ENCODE assay signal across 16 cellular contexts in the genomic region with DNA sequence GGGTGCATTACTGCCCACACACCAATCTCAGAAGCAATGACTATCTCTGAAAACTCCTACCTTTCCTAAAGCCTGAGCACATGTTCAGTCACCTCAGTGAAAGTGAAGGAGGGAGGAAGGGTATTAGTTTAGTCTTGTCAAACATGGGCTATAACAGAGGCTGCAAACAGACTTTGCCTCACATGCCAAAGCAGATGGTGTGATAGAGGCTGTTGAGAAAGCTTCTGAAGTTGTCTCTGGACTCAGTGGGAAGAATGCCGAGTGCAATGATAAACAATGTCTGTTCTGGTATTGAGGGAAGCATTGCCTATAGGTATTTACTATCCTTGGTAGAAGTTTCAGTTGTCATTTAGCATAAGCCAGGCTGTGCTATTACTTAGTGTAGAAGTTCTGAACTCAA.
DNase-seq lines count a peak whose midpoint lies in the region; ATAC-seq, FAIRE-seq and TF ChIP-seq lines count a peak whose summit lies in the region.
"Had no signal": no experiment of that assay in that cellular context is flagged by ENCODE, and none has a peak within 500 bp of the region (broad histone marks: within the 10 kb centered on the region; RNA-seq: fewer than 3 reads in every experiment).

No MANE protein-coding gene starts in this region.

- no peaks in the 10 kb centered on the region; the same call in 1 of the 2 replicates for H3K4me1 ChIP-seq in HepG2 (ENCODE audit: insufficient read depth, low read length)
- no peaks in the 10 kb centered on the region for H3K4me1 ChIP-seq in right lobe of liver
- H3K4me1 ChIP-seq in mesodermal cell (ENCODE audit: control insufficient read depth, insufficient read depth, low read length, poor library complexity, severe bottlenecking): peaks cover 11% of the 10 kb centered on the region
- H3K4me1 ChIP-seq: BLaER1 treated with 17β-estradiol and CSF1 and Interleukin-3, amounts not matched to agents 10 nM and 100 nM had no signal

- H2AFZ ChIP-seq in HepG2 (ENCODE audit: low read length): no peak overlapping the region

- no peak overlapping the region for H3K27ac ChIP-seq in HepG2 (ENCODE audit: extremely low read length, insufficient read depth, low read length)
- H3K27ac ChIP-seq in right lobe of liver: no peak overlapping the region
- H3K27ac ChIP-seq in SK-N-MC: 0 out of 2 replicates have a peak overlapping the region, but pooled peaks have one; percentile 7
- H3K27ac ChIP-seq in mesodermal cell (ENCODE audit: low read depth, low read length, severe bottlenecking): peak overlapping the region; percentile 85
- H3K27ac ChIP-seq: BLaER1 treated with 17β-estradiol and CSF1 and Interleukin-3, amounts not matched to agents 10 nM and 100 nM had no signal

- no peaks in the 10 kb centered on the region for H3K9me3 ChIP-seq in HepG2 (ENCODE audit: low read length)
- no peaks in the 10 kb centered on the region for H3K9me3 ChIP-seq in right lobe of liver
- H3K9me3 ChIP-seq in SK-N-MC (ENCODE audit: low read depth, low read length): no peaks in the 10 kb centered on the region
- no peaks in the 10 kb centered on the region for H3K9me3 ChIP-seq in mesodermal cell (ENCODE audit: control insufficient read depth, low read length)
- H3K9me3 ChIP-seq: BLaER1 treated with 17β-estradiol and CSF1 and Interleukin-3, amounts not matched to agents 10 nM and 100 nM had no signal

- no peak overlapping the region for H3K9ac ChIP-seq in HepG2 (ENCODE audit: insufficient read depth, low read depth, low read length)
- H3K9ac ChIP-seq in SK-N-MC (ENCODE audit: insufficient read length): no peak overlapping the region
- H3K9ac ChIP-seq: BLaER1 treated with 17β-estradiol and CSF1 and Interleukin-3, amounts not matched to agents 10 nM and 100 nM had no signal

- no peak overlapping the region for H3K4me2 ChIP-seq in HepG2 (ENCODE audit: low read depth, low read length)
- H3K4me2 ChIP-seq: BLaER1 treated with 17β-estradiol and CSF1 and Interleukin-3, amounts not matched to agents 10 nM and 100 nM had no signal

- TF ChIP-seq POLR2A in HepG2 (IDR thresholded peaks at IDR 0.05; ENCODE audit: insufficient read depth in 1 of 2, low read depth in 2 of 2, low read length in 2 of 2) (no peak), right lobe of liver (IDR thresholded peaks at IDR 0.05) (no peak)

- POLR2A ChIA-PET in HepG2 (lab: Yijun Ruan, JAX): no interaction called here

- WGBS in HepG2 (ENCODE audit: low lambda C conversion rate): 0% methylated on average over 1 of the region's 1 CpG
- 67% methylated on average over 1 of the region's 1 CpG for WGBS in right lobe of liver (ENCODE audit: insufficient coverage, low coverage, low lambda C conversion rate, missing lambda C conversion rate)
- 57 to 89% methylated on average over 1 of the region's 1 CpG for WGBS in mesodermal cell (ENCODE audit: insufficient coverage in 2 of 2), 2 experiments

- H3K36me3 ChIP-seq in HepG2 (replicated peaks in 1 of 2; ENCODE audit: control insufficient read depth in 1 of 2, insufficient read depth in 2 of 2, low read length in 2 of 2): no peaks in the 10 kb centered on the region
- H3K36me3 ChIP-seq in right lobe of liver: no peaks in the 10 kb centered on the region
- peaks cover 56% of the 10 kb centered on the region for H3K36me3 ChIP-seq in SK-N-MC (ENCODE audit: insufficient read depth, low read length)
- no peaks in the 10 kb centered on the region for H3K36me3 ChIP-seq in mesodermal cell (ENCODE audit: control insufficient read depth, insufficient read depth, low read length)
- H3K36me3 ChIP-seq: BLaER1 treated with 17β-estradiol and CSF1 and Interleukin-3, amounts not matched to agents 10 nM and 100 nM had no signal

- H3K36me3 Mint-ChIP-seq in activated T-helper 2 cell treated with anti-CD3 and anti-CD28 coated beads, Interferon-gamma antibody, Interleukin-2, Interleukin-4, amounts not matched to agents 10 μg/mL and 5 μg/mL and 100 μg/mL, durations not matched to agents 14 hours and 24 hours and 36 hours (ENCODE audit: low read depth): no peaks in the 10 kb centered on the region
- H3K36me3 Mint-ChIP-seq: CD4-positive, CD25-positive, alpha-beta regulatory T cell had no signal

- peak; percentile 79 for ATAC-seq in HepG2
- no peak for ATAC-seq in right lobe of liver
- no peak for ATAC-seq in GM21367 (IDR thresholded peaks at IDR 0.05; ENCODE audit: unreplicated experiment)

- no peak overlapping the region for H3K27ac Mint-ChIP-seq in activated T-helper 2 cell treated with anti-CD3 and anti-CD28 coated beads, Interferon-gamma antibody, Interleukin-2, Interleukin-4, amounts not matched to agents 10 μg/mL and 5 μg/mL and 100 μg/mL, durations not matched to agents 14 hours and 24 hours and 36 hours
- H3K27ac Mint-ChIP-seq: CD4-positive, CD25-positive, alpha-beta regulatory T cell; H9 had no signal

- in situ Hi-C loops in HepG2 (cut with HindIII; ENCODE audit: extremely low pct_ligation_motif_present, low pct_unique_long_range_greater_than_20kb): no loop called here

- no peak for TF ChIP-seq CTCF in HepG2 (CRISPR knock-in tag; IDR thresholded peaks at IDR 0.05)
- TF ChIP-seq CTCF in right lobe of liver (IDR thresholded peaks at IDR 0.05): no peak

- H3K4me3 Mint-ChIP-seq in activated T-helper 2 cell treated with anti-CD3 and anti-CD28 coated beads, Interferon-gamma antibody, Interleukin-2, Interleukin-4, amounts not matched to agents 10 μg/mL and 5 μg/mL and 100 μg/mL, durations not matched to agents 14 hours and 24 hours and 36 hours (ENCODE audit: low read depth): no peak overlapping the region
- H3K4me3 Mint-ChIP-seq: CD4-positive, CD25-positive, alpha-beta regulatory T cell; H9 had no signal

- no peak for TF ChIP-seq EP300 in HepG2 (IDR thresholded peaks at IDR 0.05; ENCODE audit: low read depth in 2 of 2, low read length in 2 of 2)
- no peak for TF ChIP-seq EP300 in HepG2 (CRISPR knock-in tag; IDR thresholded peaks at IDR 0.05; ENCODE audit: borderline replicate concordance)

- H3K4me1 Mint-ChIP-seq in activated T-helper 2 cell treated with anti-CD3 and anti-CD28 coated beads, Interferon-gamma antibody, Interleukin-2, Interleukin-4, amounts not matched to agents 10 μg/mL and 5 μg/mL and 100 μg/mL, durations not matched to agents 14 hours and 24 hours and 36 hours (ENCODE audit: low read depth): no peaks in the 10 kb centered on the region
- H3K4me1 Mint-ChIP-seq: CD4-positive, CD25-positive, alpha-beta regulatory T cell had no signal

- no peaks in the 10 kb centered on the region for H3K79me2 ChIP-seq in HepG2 (ENCODE audit: insufficient read depth, low read length)

- FAIRE-seq in HepG2 (lab: Jason Lieb, UNC) (no peak), urothelium cell line (lab: Jason Lieb, UNC) (peak; percentile 58)

- no peaks in the 10 kb centered on the region for H4K20me1 ChIP-seq in HepG2 (ENCODE audit: insufficient read depth, low read length)
- H4K20me1 ChIP-seq: BLaER1 treated with 17β-estradiol and CSF1 and Interleukin-3, amounts not matched to agents 10 nM and 100 nM had no signal

- no peak for TF ChIP-seq RAD21 in HepG2 (CRISPR knock-in tag; IDR thresholded peaks at IDR 0.05)

- CTCF ChIA-PET in HepG2 (lab: Yijun Ruan, JAX; ENCODE audit: low intra/inter-chr PET ratio, low total read pairs): no interaction called here

- intact Hi-C loops in HepG2 (cut with micrococcal nuclease; ENCODE audit: unreplicated experiment) (no loop called here), right lobe of liver (cut with DNase I) (no loop called here)
- intact Hi-C loops in activated T-helper 2 cell treated with anti-CD3 and anti-CD28 coated beads, Interferon-gamma antibody, Interleukin-2, Interleukin-4, amounts not matched to agents 10 μg/mL and 5 μg/mL and 100 μg/mL, durations not matched to agents 14 hours and 24 hours and 36 hours (cut with micrococcal nuclease): no loop called here

- H3K4me3 ChIP-seq in HepG2 (replicated peaks in 1 of 3; ENCODE audit: insufficient read depth in 1 of 3, low read depth in 2 of 3, low read length in 3 of 3) (no peak overlapping the region), right lobe of liver (no peak overlapping the region), SK-N-MC (no peak overlapping the region), mesodermal cell (ENCODE audit: extremely low read depth, insufficient read depth, low read length, poor library complexity, severe bottlenecking) (no peak overlapping the region)
- H3K4me3 ChIP-seq: BLaER1 treated with 17β-estradiol and CSF1 and Interleukin-3, amounts not matched to agents 10 nM and 100 nM had no signal

- peak; percentile 41 for DNase-seq in HepG2 (ENCODE audit: low spot score)
- DNase-seq in right lobe of liver: no peak
- no peak for DNase-seq in SK-N-MC (ENCODE audit: low read depth, low spot score)
- DNase-seq in urothelium cell line (ENCODE audit: low spot score): no peak
- no peak for DNase-seq in activated CD4-positive, alpha-beta T cell treated with anti-CD3 and anti-CD28 coated beads, Interleukin-2, amount 50 U/mL, for 48 hours
- DNase-seq in activated T-helper 2 cell treated with anti-CD3 and anti-CD28 coated beads, Interferon-gamma antibody, Interleukin-2, Interleukin-4, amounts not matched to agents 10 μg/mL and 5 μg/mL and 100 μg/mL, durations not matched to agents 14 hours and 24 hours and 36 hours (ENCODE audit: low spot score): no peak
- DNase-seq: 8988T; AML-193; CD4-positive, CD25-positive, alpha-beta regulatory T cell; DMS79; GDM1; GOT3; H9 had no signal

- H3K9me3 Mint-ChIP-seq in activated T-helper 2 cell treated with anti-CD3 and anti-CD28 coated beads, Interferon-gamma antibody, Interleukin-2, Interleukin-4, amounts not matched to agents 10 μg/mL and 5 μg/mL and 100 μg/mL, durations not matched to agents 14 hours and 24 hours and 36 hours: no peaks in the 10 kb centered on the region
- H3K9me3 Mint-ChIP-seq: H9 had no signal

- no peaks in the 10 kb centered on the region for H3K27me3 ChIP-seq in HepG2 (ENCODE audit: control insufficient read depth in 1 of 2, insufficient read depth in 2 of 2, low read length in 2 of 2)
- H3K27me3 ChIP-seq in right lobe of liver: no peaks in the 10 kb centered on the region
- H3K27me3 ChIP-seq: BLaER1 treated with 17β-estradiol and CSF1 and Interleukin-3, amounts not matched to agents 10 nM and 100 nM had no signal

- no peaks in the 10 kb centered on the region for H3K27me3 Mint-ChIP-seq in activated T-helper 2 cell treated with anti-CD3 and anti-CD28 coated beads, Interferon-gamma antibody, Interleukin-2, Interleukin-4, amounts not matched to agents 10 μg/mL and 5 μg/mL and 100 μg/mL, durations not matched to agents 14 hours and 24 hours and 36 hours (ENCODE audit: low read depth)
- H3K27me3 Mint-ChIP-seq: CD4-positive, CD25-positive, alpha-beta regulatory T cell had no signal

- BruUV-seq in HepG2 (replicated peaks; lab: Mats Ljungman, UMichigan): no TSS peak

TF ChIP-seq in HepG2, 621 proteins besides CTCF, POLR2A, EP300 and RAD21 (continues in another document):
- TF ChIP-seq NCOA5 (CRISPR knock-in tag; IDR thresholded peaks at IDR 0.05): no peak
- TF ChIP-seq CREB1 (IDR thresholded peaks at IDR 0.05): no peak
- TF ChIP-seq CREB1 (CRISPR knock-in tag; IDR thresholded peaks at IDR 0.05): no peak
- TF ChIP-seq ZNF572 (CRISPR knock-in tag; IDR thresholded peaks at IDR 0.05): no peak
- no peak for TF ChIP-seq JDP2 (CRISPR knock-in tag; IDR thresholded peaks at IDR 0.05; ENCODE audit: borderline replicate concordance)
- TF ChIP-seq CBFB (CRISPR knock-in tag; IDR thresholded peaks at IDR 0.05): no peak

Comparison
In these comparisons a context has a peak if more than half of its experiments do, and no peak if none do; other contexts are left out.
1. H3K27ac ChIP-seq: peak in SK-N-MC (single experiment) and mesodermal cell (single experiment); none in HepG2 (single experiment) and right lobe of liver (0 of 3).